ENCODE assay signal across 7 cellular contexts in the genomic region with DNA sequence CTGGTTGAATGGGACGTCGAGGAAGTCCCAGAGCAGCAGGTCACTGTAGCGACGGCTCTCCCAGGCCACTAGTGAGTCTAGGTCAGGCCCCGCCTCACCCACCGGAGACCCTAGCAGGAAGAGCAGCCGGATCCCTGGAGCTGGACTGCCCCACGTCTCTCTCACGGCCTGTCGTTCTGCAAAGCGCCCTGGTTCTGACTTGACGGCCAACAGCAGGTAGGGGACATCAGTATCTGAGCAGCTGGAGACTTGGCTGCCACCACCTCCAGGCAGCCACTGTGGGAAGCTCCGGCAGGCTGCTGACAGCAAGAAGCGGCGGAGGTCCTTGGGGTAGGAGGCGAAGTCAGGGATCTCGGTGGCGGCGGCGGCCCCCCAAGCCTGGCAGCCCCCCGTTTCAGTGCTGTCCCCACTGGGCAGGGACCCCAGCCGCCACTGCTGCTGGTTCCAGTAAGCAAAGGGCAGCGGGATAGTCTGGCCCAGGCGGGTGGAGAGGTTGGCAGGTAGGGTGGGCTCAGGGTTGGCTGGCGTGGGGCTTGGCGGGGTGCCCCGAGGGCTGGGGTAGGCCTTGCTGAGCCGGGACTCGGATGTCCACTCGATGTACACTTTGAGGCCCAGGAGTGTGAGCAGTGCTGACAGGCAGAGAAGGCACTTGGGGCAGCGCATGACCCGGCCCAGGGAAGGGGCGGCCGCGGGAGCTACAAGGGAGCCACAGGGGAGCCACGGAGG. TPM values are rescaled to one million over a fixed set of nuclear protein-coding genes. Genes with fewer than 3 reads are reported as not detected.
DNase-seq lines count a peak whose midpoint lies in the region; TF ChIP-seq lines count a peak whose summit lies in the region.

No MANE protein-coding gene starts in this region.

- peak overlapping the region; percentile 96 for H3K27ac ChIP-seq in RWPE1
- H3K27ac ChIP-seq in duodenal mucosa (ENCODE audit: low read depth, low read length): peak overlapping the region; percentile 55
- peak overlapping the region; percentile 57 for H3K27ac ChIP-seq in mesodermal cell (ENCODE audit: low read depth, low read length, severe bottlenecking)
- H3K27ac ChIP-seq in subcutaneous abdominal adipose tissue (ENCODE audit: low read depth, low read length): no peak overlapping the region

- POLR2A ChIA-PET in RWPE1 (lab: Yijun Ruan, JAX; ENCODE audit: low non-redundant PET): interaction anchor here (0.8 to 1.7 kb wide), 2 partner anchors 9 to 13 kb away, joined by 5 to 10 read pairs; a partner anchor contains a TSS

- WGBS in mesodermal cell (ENCODE audit: insufficient coverage in 2 of 2), 2 experiments: 91 to 92% methylated on average over 31 to 33 of the region's 36 CpGs

- H3K9me3 ChIP-seq in duodenal mucosa (ENCODE audit: control insufficient read depth in 1 of 2, low read length in 2 of 2) (no peaks in the 10 kb centered on the region), mesodermal cell (ENCODE audit: control insufficient read depth, low read length) (no peaks in the 10 kb centered on the region), subcutaneous abdominal adipose tissue (ENCODE audit: control insufficient read depth in 5 of 5, low read length in 5 of 5) (no peaks in the 10 kb centered on the region)

- H3K9ac ChIP-seq in duodenal mucosa (ENCODE audit: low read depth in 1 of 2, low read length in 2 of 2): peak overlapping the region; percentile 92 to 97
- H3K9ac ChIP-seq in subcutaneous abdominal adipose tissue (ENCODE audit: low read length in 5 of 5): peak overlapping the region; percentile 52 to 91 (median 74)

- peaks cover 54 to 60% of the 10 kb centered on the region in 2 donors for H3K4me1 ChIP-seq in duodenal mucosa (ENCODE audit: control insufficient read depth in 1 of 2, insufficient read depth in 2 of 2, low read length in 2 of 2)
- peaks cover 25% of the 10 kb centered on the region for H3K4me1 ChIP-seq in mesodermal cell (ENCODE audit: control insufficient read depth, insufficient read depth, low read length, poor library complexity, severe bottlenecking)
- H3K4me1 ChIP-seq in subcutaneous abdominal adipose tissue (ENCODE audit: control insufficient read depth in 5 of 5, insufficient read depth in 5 of 5, low read length in 5 of 5): peaks cover 3 to 49% (median 28%) of the 10 kb centered on the region in 5 donors

- TF ChIP-seq CTCF in RWPE1 (conservative IDR thresholded peaks at IDR 0.05; ENCODE audit: low read depth): no peak

- H3K27me3 ChIP-seq in duodenal mucosa (ENCODE audit: control insufficient read depth in 1 of 2, insufficient read depth in 2 of 2, low read length in 2 of 2) (no peaks in the 10 kb centered on the region), subcutaneous abdominal adipose tissue (ENCODE audit: control insufficient read depth in 5 of 5, insufficient read depth in 4 of 5, low read length in 5 of 5) (no peaks in the 10 kb centered on the region)

- no peak for DNase-seq in RWPE1 (ENCODE audit: low spot score)
- no peak for DNase-seq in dedifferentiated amniotic fluid mesenchymal stem cell (ENCODE audit: extremely low spot score)
- DNase-seq in activated gamma-delta T cell treated with Interleukin-2 at 50 U/mL for 16 hours: no peak
- DNase-seq in NCI-H1694 (lab: John Stamatoyannopoulos, UW): no peak

- H3K4me3 ChIP-seq in duodenal mucosa (ENCODE audit: low read depth in 1 of 2, low read length in 2 of 2) (peak overlapping the region; percentile 76 to 82), mesodermal cell (ENCODE audit: extremely low read depth, insufficient read depth, low read length, poor library complexity, severe bottlenecking) (peak overlapping the region; percentile 37), subcutaneous abdominal adipose tissue (ENCODE audit: low read depth in 1 of 5, low read length in 5 of 5) (peak overlapping the region in 4 of 5 donors; percentile 62 to 77 (median 67))

- H3K36me3 ChIP-seq in duodenal mucosa (ENCODE audit: control insufficient read depth in 1 of 2, insufficient read depth in 2 of 2, low read length in 2 of 2) (peaks cover 25 to 31% of the 10 kb centered on the region in 2 donors), mesodermal cell (ENCODE audit: control insufficient read depth, insufficient read depth, low read length) (peaks cover 41% of the 10 kb centered on the region), subcutaneous abdominal adipose tissue (ENCODE audit: control insufficient read depth in 5 of 5, insufficient read depth in 5 of 5, low read length in 5 of 5) (peaks cover 0 to 53% (median 47%) of the 10 kb centered on the region in 5 donors)

- CTCF ChIA-PET in RWPE1 (lab: Yijun Ruan, JAX): no interaction called here

RNA-seq across cellular contexts. Expression of a gene that starts 0.9 kb away (rescaled TPM):
- polyA plus RNA-seq in mesodermal cell (2013, experiment 1 of 2): 2.7 TPM
- 3.4 TPM for polyA plus RNA-seq in mesodermal cell (2013, experiment 2 of 2)

RNA-seq across cellular contexts. Expression of a gene that starts 13.4 kb away (rescaled TPM):
- polyA plus RNA-seq in mesodermal cell (2013, experiment 1 of 2): 83.4 TPM
- polyA plus RNA-seq in mesodermal cell (2013, experiment 2 of 2): 75.7 TPM

RNA-seq across cellular contexts. Expression of a gene that starts 16.7 kb away (rescaled TPM):
- polyA plus RNA-seq in mesodermal cell (2013, experiment 1 of 2): not detected
- not detected for polyA plus RNA-seq in mesodermal cell (2013, experiment 2 of 2)

RNA-seq across cellular contexts. Expression of a gene that starts 28.7 kb away (rescaled TPM):
- polyA plus RNA-seq in mesodermal cell (2013, experiment 1 of 2): 46.9 TPM
- polyA plus RNA-seq in mesodermal cell (2013, experiment 2 of 2): 39.0 TPM

RNA-seq across cellular contexts. Expression of a gene that starts 29.1 kb away (rescaled TPM):
- polyA plus RNA-seq in mesodermal cell (2013, experiment 1 of 2): 20.8 TPM
- 17.5 TPM for polyA plus RNA-seq in mesodermal cell (2013, experiment 2 of 2)
